1 cellular context compared by ENCODE assay signal in genomic region chr4:1856071-1856919, GRCh38.
TF ChIP-seq lines count a peak whose summit lies in the region.

Gene LETM1, minus strand, starts transcription at chr4:1856156. Its CDS starts 206 bp downstream, at chr4:1855950.

TF ChIP-seq in GM12878, 131 proteins besides CTCF, POLR2A, EP300 and RAD21 (continued from another document):
- TF ChIP-seq TBL1XR1 (IDR thresholded peaks at IDR 0.05; ENCODE audit: low read depth, low read length) (no peak), NFIC (IDR thresholded peaks at IDR 0.05; ENCODE audit: low read depth, low read length) (no peak), ESRRA (IDR thresholded peaks at IDR 0.05; ENCODE audit: low read length) (no peak), PAX8 (IDR thresholded peaks at IDR 0.05) (no peak)
